21 cellular contexts compared by ENCODE assay signal in genomic region chr4:54542119-54542438, GRCh38.
"Had no signal": no experiment of that assay in that cellular context is flagged by ENCODE, and none has a peak within 500 bp of the region (broad histone marks: within the 10 kb centered on the region; RNA-seq: fewer than 3 reads in every experiment).

No MANE protein-coding gene starts in this region.

- H3K9me3 ChIP-seq: heart right ventricle, lower lobe of right lung, upper lobe of left lung had no signal

- H3K4me3 Mint-ChIP-seq: activated T-cell treated with anti-CD3 and anti-CD28 coated beads, Interleukin-2, amount 50 U/mL, for 24 hours; activated T-helper 17 cell treated with anti-CD3 and anti-CD28 coated beads, Interleukin-2, amount 50 U/mL, for 72 hours; naive B cell; T-helper 2 cell treated with Interferon-gamma antibody and Interleukin-4, amounts not matched to agents 5 μg/mL and 100 μg/mL, for 36 hours had no signal

- H3K9me3 Mint-ChIP-seq: activated naive CD4-positive, alpha-beta T cell treated with anti-CD3 and anti-CD28 coated beads, Interleukin-2, amount 50 U/mL, for 72 hours; activated T-cell treated with anti-CD3 and anti-CD28 coated beads, Interleukin-2, amount 50 U/mL, for 24 hours; activated T-helper 17 cell treated with anti-CD3 and anti-CD28 coated beads, Interleukin-2, amount 50 U/mL, for 72 hours; T-helper 2 cell treated with Interferon-gamma antibody and Interleukin-4, amounts not matched to agents 5 μg/mL and 100 μg/mL, for 36 hours had no signal

- FAIRE-seq: bronchial epithelial cell, keratinocyte had no signal

- H3K4me3 ChIP-seq: coronary artery, heart right ventricle, lower lobe of right lung, upper lobe of left lung had no signal

- H3K27me3 ChIP-seq: upper lobe of left lung had no signal

- ATAC-seq: activated naive CD4-positive, alpha-beta T cell treated with anti-CD3 and anti-CD28 coated beads, Interleukin-2, amount 50 U/mL, for 72 hours; activated T-helper 17 cell treated with anti-CD3 and anti-CD28 coated beads, Interleukin-2, amount 50 U/mL, for 72 hours; heart right ventricle; left colon; lower lobe of right lung; stimulated activated naive CD8-positive, alpha-beta T cell treated with anti-CD3 and anti-CD28 coated beads, Interleukin-15, Interleukin-2, amounts not matched to agents 100 U/mL and 50 U/mL, for 24 hours had no signal

- H3K27ac Mint-ChIP-seq: activated naive CD4-positive, alpha-beta T cell treated with anti-CD3 and anti-CD28 coated beads, Interleukin-2, amount 50 U/mL, for 72 hours; activated T-cell treated with anti-CD3 and anti-CD28 coated beads, Interleukin-2, amount 50 U/mL, for 24 hours; activated T-helper 17 cell treated with anti-CD3 and anti-CD28 coated beads, Interleukin-2, amount 50 U/mL, for 72 hours; progenitor cell of endocrine pancreas; T-helper 2 cell treated with Interferon-gamma antibody and Interleukin-4, amounts not matched to agents 5 μg/mL and 100 μg/mL, for 36 hours had no signal

- H3K36me3 Mint-ChIP-seq: activated naive CD4-positive, alpha-beta T cell treated with anti-CD3 and anti-CD28 coated beads, Interleukin-2, amount 50 U/mL, for 72 hours; naive B cell had no signal

- DNase-seq: activated CD4-positive, alpha-beta T cell treated with anti-CD3 and anti-CD28 coated beads, Interleukin-2, amount 50 U/mL, for 4 hours; activated CD8-positive, alpha-beta memory T cell treated with anti-CD3 and anti-CD28 coated beads for 24 hours; activated CD8-positive, alpha-beta memory T cell treated with anti-CD3 and anti-CD28 coated beads, Interleukin-2, amount 50 U/mL, for 4 hours; activated T-cell treated with anti-CD3 and anti-CD28 coated beads, Interleukin-2, amount 50 U/mL, for 24 hours; heart right ventricle; left colon; lower lobe of right lung; naive B cell; nucleus accumbens; stimulated activated CD4-positive, alpha-beta T cell treated with anti-CD3 and anti-CD28 coated beads, Interleukin-12 subunit alpha, Interleukin-12 subunit beta, amount 100 ng/mL, for 4 hours; stimulated activated CD4-positive, alpha-beta T cell treated with anti-CD3 and anti-CD28 coated beads, Interleukin-4, amount 100 ng/mL, for 4 hours; stimulated activated naive CD8-positive, alpha-beta T cell treated with anti-CD3 and anti-CD28 coated beads, Interleukin-15, Interleukin-2, amounts not matched to agents 100 U/mL and 50 U/mL, for 24 hours; upper lobe of left lung had no signal

- H3K27ac ChIP-seq: coronary artery, epithelial cell of prostate, heart right ventricle, lower lobe of right lung, upper lobe of left lung had no signal

- H3K36me3 ChIP-seq: heart right ventricle, lower lobe of right lung, upper lobe of left lung had no signal
